In the genomic region with DNA sequence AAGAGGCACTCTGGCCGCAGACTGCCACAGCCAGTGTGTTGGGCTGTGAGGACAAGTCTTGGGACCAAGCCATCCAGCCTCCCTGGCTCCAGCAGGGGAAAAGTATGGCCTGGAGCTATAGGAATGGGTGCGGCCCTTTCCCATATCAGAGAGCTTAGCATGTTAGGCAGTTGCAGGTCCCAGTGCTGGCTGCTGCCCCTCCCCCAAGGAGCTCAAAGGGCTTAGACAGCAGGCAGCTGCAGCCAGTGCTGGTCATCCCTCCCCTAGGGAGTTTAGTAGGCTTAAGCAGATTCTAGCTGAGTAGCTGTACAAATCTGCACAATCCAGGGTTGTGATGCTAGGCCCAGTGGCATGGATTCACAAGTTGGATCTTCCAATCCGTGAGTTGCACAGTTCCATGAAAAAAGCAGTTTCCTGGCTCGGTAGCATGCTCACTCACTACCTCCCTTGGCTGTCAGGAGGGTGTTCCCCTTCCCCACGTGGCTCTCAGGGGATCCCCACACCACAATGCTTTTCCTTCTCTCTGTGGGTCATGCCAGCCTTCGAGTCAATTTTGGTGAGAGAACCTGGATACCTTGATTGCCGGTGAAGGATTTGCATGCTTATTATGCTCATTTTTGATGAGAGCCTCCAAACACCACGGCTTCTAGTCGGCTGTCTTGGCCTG, we compare ENCODE assay signal across 1 cellular context.
TF ChIP-seq lines count a peak whose summit lies in the region.

No MANE protein-coding gene starts in this region.

TF ChIP-seq in H1, 55 proteins besides CTCF, POLR2A, EP300 and RAD21:
- TF ChIP-seq CTBP2 (IDR thresholded peaks at IDR 0.05; ENCODE audit: borderline replicate concordance, insufficient read depth, insufficient read length, low read length) (no peak), RBBP5 (IDR thresholded peaks at IDR 0.05; ENCODE audit: borderline replicate concordance, low read depth, low read length) (no peak), ZNF274 (IDR thresholded peaks at IDR 0.05; ENCODE audit: borderline replicate concordance, extremely low read depth, low read length) (no peak), GTF2F1 (IDR thresholded peaks at IDR 0.05; ENCODE audit: borderline replicate concordance, low read depth, low read length) (no peak), MAFK (IDR thresholded peaks at IDR 0.05; ENCODE audit: low read depth, low read length) (no peak), HDAC2 (IDR thresholded peaks at IDR 0.05; ENCODE audit: borderline replicate concordance in 1 of 2, low read depth in 2 of 2, low read length in 2 of 2) (no peak), TCF12 (IDR thresholded peaks at IDR 0.05; ENCODE audit: low read depth, low read length) (no peak), SIRT6 (IDR thresholded peaks at IDR 0.05; ENCODE audit: low read length) (no peak), CHD1 (IDR thresholded peaks at IDR 0.05; ENCODE audit: low read depth, low read length) (no peak), RFX5 (IDR thresholded peaks at IDR 0.05; ENCODE audit: borderline replicate concordance, low read depth, low read length) (no peak), POU5F1 (IDR thresholded peaks at IDR 0.05; ENCODE audit: low read depth, low read length) (no peak), POLR2AphosphoS5 (IDR thresholded peaks at IDR 0.05; ENCODE audit: low read depth, low read length) (no peak)
- TF ChIP-seq, protein P1, sequence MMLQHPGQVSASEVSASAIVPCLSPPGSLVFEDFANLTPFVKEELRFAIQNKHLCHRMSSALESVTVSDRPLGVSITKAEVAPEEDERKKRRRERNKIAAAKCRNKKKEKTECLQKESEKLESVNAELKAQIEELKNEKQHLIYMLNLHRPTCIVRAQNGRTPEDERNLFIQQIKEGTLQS (IDR thresholded peaks at IDR 0.05; ENCODE audit: insufficient read depth, low read depth, low read length) = no peak
- TF ChIP-seq, protein P2, sequence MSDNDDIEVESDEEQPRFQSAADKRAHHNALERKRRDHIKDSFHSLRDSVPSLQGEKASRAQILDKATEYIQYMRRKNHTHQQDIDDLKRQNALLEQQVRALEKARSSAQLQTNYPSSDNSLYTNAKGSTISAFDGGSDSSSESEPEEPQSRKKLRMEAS (IDR thresholded peaks at IDR 0.05) = no peak
- TF ChIP-seq, protein P3, sequence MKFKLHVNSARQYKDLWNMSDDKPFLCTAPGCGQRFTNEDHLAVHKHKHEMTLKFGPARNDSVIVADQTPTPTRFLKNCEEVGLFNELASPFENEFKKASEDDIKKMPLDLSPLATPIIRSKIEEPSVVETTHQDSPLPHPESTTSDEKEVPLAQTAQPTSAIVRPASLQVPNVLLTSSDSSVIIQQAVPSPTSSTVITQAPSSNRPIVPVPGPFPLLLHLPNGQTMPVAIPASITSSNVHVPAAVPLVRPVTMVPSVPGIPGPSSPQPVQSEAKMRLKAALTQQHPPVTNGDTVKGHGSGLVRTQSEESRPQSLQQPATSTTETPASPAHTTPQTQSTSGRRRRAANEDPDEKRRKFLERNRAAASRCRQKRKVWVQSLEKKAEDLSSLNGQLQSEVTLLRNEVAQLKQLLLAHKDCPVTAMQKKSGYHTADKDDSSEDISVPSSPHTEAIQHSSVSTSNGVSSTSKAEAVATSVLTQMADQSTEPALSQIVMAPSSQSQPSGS (IDR thresholded peaks at IDR 0.05; ENCODE audit: low read length) = no peak
- TF ChIP-seq, protein P4, sequence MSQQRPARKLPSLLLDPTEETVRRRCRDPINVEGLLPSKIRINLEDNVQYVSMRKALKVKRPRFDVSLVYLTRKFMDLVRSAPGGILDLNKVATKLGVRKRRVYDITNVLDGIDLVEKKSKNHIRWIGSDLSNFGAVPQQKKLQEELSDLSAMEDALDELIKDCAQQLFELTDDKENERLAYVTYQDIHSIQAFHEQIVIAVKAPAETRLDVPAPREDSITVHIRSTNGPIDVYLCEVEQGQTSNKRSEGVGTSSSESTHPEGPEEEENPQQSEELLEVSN (IDR thresholded peaks at IDR 0.05) = no peak
